1 cellular context compared by ENCODE assay signal in genomic region chr6:75115501-75115900, GRCh38.
TF ChIP-seq lines count a peak whose summit lies in the region.

No MANE protein-coding gene starts in this region.

TF ChIP-seq in A549, 52 proteins besides CTCF, POLR2A, EP300 and RAD21 (continued from another document):
- no peak for TF ChIP-seq REST (IDR thresholded peaks at IDR 0.05)
- TF ChIP-seq ATOH8 (CRISPR knock-in tag; IDR thresholded peaks at IDR 0.05; ENCODE audit: low read depth): no peak
- TF ChIP-seq RARB (CRISPR knock-in tag; IDR thresholded peaks at IDR 0.05): no peak
- no peak for TF ChIP-seq HES2 (IDR thresholded peaks at IDR 0.05)
- TF ChIP-seq HOXB5 (CRISPR knock-in tag; IDR thresholded peaks at IDR 0.05): no peak
